ENCODE assay signal across 35 cellular contexts in genomic region chr22:24006914-24007214, GRCh38. TPM values are rescaled to one million over a fixed set of nuclear protein-coding genes. Genes with fewer than 3 reads are reported as not detected.
"Had no signal": no experiment of that assay in that cellular context is flagged by ENCODE, and none has a peak within 500 bp of the region (broad histone marks: within the 10 kb centered on the region; RNA-seq: fewer than 3 reads in every experiment).

No MANE protein-coding gene starts in this region.

- H3K9me3 ChIP-seq: gastrocnemius medialis, heart left ventricle, left lung, mucosa of descending colon, ovary, psoas muscle, spleen, thoracic aorta, tibial nerve, upper lobe of right lung, vagina had no signal

- H3K4me3 Mint-ChIP-seq: mesothelial cell of epicardium; naive B cell; natural killer cell treated with Interleukin-12 subunit alpha and Interleukin-12 subunit beta and Interleukin-15 and Interleukin-18, amount 100 ng/mL, for 72 hours; stimulated activated memory B cell treated with anti-CD40 and anti-IgM and Interleukin-4, amounts not matched to agents 10 μg/mL and 1 μg/mL and 100 μg/mL, for 72 hours had no signal

- H3K36me3 ChIP-seq: gastrocnemius medialis, heart left ventricle, left lung, ovary, spleen, thoracic aorta, tibial nerve, upper lobe of right lung, vagina had no signal

- H2AFZ ChIP-seq: hepatocyte had no signal

- H3K27ac Mint-ChIP-seq: mesothelial cell of epicardium; naive B cell; natural killer cell treated with Interleukin-12 subunit alpha and Interleukin-12 subunit beta and Interleukin-15 and Interleukin-18, amount 100 ng/mL, for 72 hours; stimulated activated memory B cell treated with anti-CD40 and anti-IgM and Interleukin-4, amounts not matched to agents 10 μg/mL and 1 μg/mL and 100 μg/mL, for 72 hours had no signal

- FAIRE-seq: islet of Langerhans had no signal

- H3K4me2 ChIP-seq: hepatocyte had no signal

- H3K27me3 Mint-ChIP-seq: natural killer cell treated with Interleukin-12 subunit alpha and Interleukin-12 subunit beta and Interleukin-15 and Interleukin-18, amount 100 ng/mL, for 72 hours had no signal

- DNase-seq: cortex of kidney; dorsolateral prefrontal cortex; effector CD4-positive, alpha-beta T cell; foreskin fibroblast; gastrocnemius medialis; heart left ventricle; left cardiac atrium; mesenchymal stem cell; mucosa of descending colon; naive B cell; occipital lobe; ovary; right cardiac atrium; spleen; stimulated activated CD4-positive, alpha-beta T cell treated with anti-CD3 and anti-CD28 coated beads, Interleukin-4, amount 100 ng/mL, for 4 hours; stimulated activated naive CD8-positive, alpha-beta T cell treated with anti-CD3 and anti-CD28 coated beads, Interleukin-15, Interleukin-2, amounts not matched to agents 100 U/mL and 50 U/mL, for 24 hours; upper lobe of right lung had no signal

- H3K36me3 Mint-ChIP-seq: mesothelial cell of epicardium; naive B cell; natural killer cell treated with Interleukin-12 subunit alpha and Interleukin-12 subunit beta and Interleukin-15 and Interleukin-18, amount 100 ng/mL, for 72 hours; stimulated activated memory B cell treated with anti-CD40 and anti-IgM and Interleukin-4, amounts not matched to agents 10 μg/mL and 1 μg/mL and 100 μg/mL, for 72 hours had no signal

- H3K9me3 Mint-ChIP-seq: mesothelial cell of epicardium; natural killer cell treated with Interleukin-12 subunit alpha and Interleukin-12 subunit beta and Interleukin-15 and Interleukin-18, amount 100 ng/mL, for 72 hours; stimulated activated memory B cell treated with anti-CD40 and anti-IgM and Interleukin-4, amounts not matched to agents 10 μg/mL and 1 μg/mL and 100 μg/mL, for 72 hours had no signal

- H3K4me3 ChIP-seq: dorsolateral prefrontal cortex, gastrocnemius medialis, heart left ventricle, hepatocyte, left lung, mucosa of descending colon, ovary, psoas muscle, skin epidermis, spleen, thoracic aorta, tibial nerve, upper lobe of right lung, vagina had no signal

- H3K4me1 Mint-ChIP-seq: stimulated activated memory B cell treated with anti-CD40 and anti-IgM and Interleukin-4, amounts not matched to agents 10 μg/mL and 1 μg/mL and 100 μg/mL, for 72 hours had no signal

- H3K27me3 ChIP-seq: dorsolateral prefrontal cortex, gastrocnemius medialis, heart left ventricle, hepatocyte, left lung, ovary, upper lobe of right lung, vagina had no signal

- ATAC-seq: esophagus mucosa; gastrocnemius medialis; heart left ventricle; left cardiac atrium; left lung; mucosa of descending colon; natural killer cell treated with Interleukin-12 subunit alpha and Interleukin-12 subunit beta and Interleukin-15 and Interleukin-18, amount 100 ng/mL, for 72 hours; psoas muscle; right cardiac atrium; stimulated activated memory B cell treated with anti-CD40 and anti-IgM and Interleukin-4, amounts not matched to agents 10 μg/mL and 1 μg/mL and 100 μg/mL, for 72 hours; stimulated activated naive CD8-positive, alpha-beta T cell treated with anti-CD3 and anti-CD28 coated beads, Interleukin-15, Interleukin-2, amounts not matched to agents 100 U/mL and 50 U/mL, for 24 hours; upper lobe of right lung had no signal

- H3K27ac ChIP-seq: dorsolateral prefrontal cortex, epithelial cell of prostate, gastrocnemius medialis, heart left ventricle, hepatocyte, left lung, ovary, psoas muscle, skin epidermis, spleen, thoracic aorta, tibial nerve, upper lobe of right lung, vagina had no signal

RNA-seq across cellular contexts. Expression of gene GSTT4, which starts 1.6 kb away (rescaled TPM):
- total RNA-seq: esophagus mucosa; gastrocnemius medialis; glomerular endothelial cell; heart left ventricle; hepatocyte; kidney epithelial cell; left cardiac atrium; left lung; lower leg skin; lung microvascular endothelial cell; mesothelial cell of epicardium; mucosa of descending colon; natural killer cell treated with Interleukin-12 subunit alpha and Interleukin-12 subunit beta and Interleukin-15 and Interleukin-18, amount 100 ng/mL, for 72 hours; occipital lobe; ovary; psoas muscle; renal cortical epithelial cell; right cardiac atrium; spleen; thoracic aorta; tibial nerve; upper lobe of right lung; vagina had no signal
- polyA plus RNA-seq: heart left ventricle, hepatocyte, ovary, psoas muscle, right cardiac atrium, spleen had no signal

RNA-seq across cellular contexts. Expression of gene GSTT2, which starts 26.9 kb away (rescaled TPM):
- total RNA-seq: hepatocyte, mucosa of descending colon, occipital lobe, right cardiac atrium, thoracic aorta, vagina had no signal
- polyA plus RNA-seq: hepatocyte had no signal

RNA-seq across cellular contexts. Expression of gene DDTL, which starts 40.2 kb away (rescaled TPM):
- total RNA-seq: hepatocyte, mesothelial cell of epicardium, vagina had no signal
